In the genomic region with DNA sequence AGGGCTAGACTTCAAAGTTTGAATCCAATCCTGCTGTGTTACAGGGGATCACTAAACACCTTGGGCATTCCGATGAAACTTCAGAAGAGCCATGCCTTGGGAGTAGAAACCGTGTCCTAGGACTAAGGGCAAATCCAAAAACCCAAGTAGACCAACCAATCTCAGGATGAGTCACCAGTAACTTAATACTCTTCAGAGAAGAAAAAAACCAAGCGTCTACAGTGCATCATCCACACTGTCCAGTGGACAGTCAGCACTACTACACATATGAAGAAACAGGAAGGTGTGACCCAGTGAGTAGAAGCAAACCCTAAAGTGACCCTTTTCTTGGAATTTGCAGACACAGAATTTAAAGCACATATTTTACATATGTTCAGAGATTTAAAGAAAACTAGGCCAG, we compare ENCODE assay signal across 16 cellular contexts. TPM values are rescaled to one million over a fixed set of nuclear protein-coding genes. Genes with fewer than 3 reads are reported as not detected.
A peak's percentile ranks its signal among the peaks of the same experiment; 100 is the strongest.
DNase-seq lines count a peak whose midpoint lies in the region; ATAC-seq and TF ChIP-seq lines count a peak whose summit lies in the region.
"Had no signal": no experiment of that assay in that cellular context is flagged by ENCODE, and none has a peak within 500 bp of the region (broad histone marks: within the 10 kb centered on the region; RNA-seq: fewer than 3 reads in every experiment).

No MANE protein-coding gene starts in this region.

- no peaks in the 10 kb centered on the region for H3K9me3 Mint-ChIP-seq in natural killer cell treated with Interleukin-12 subunit alpha and Interleukin-12 subunit beta and Interleukin-15 and Interleukin-18, amount 100 ng/mL, for 72 hours
- no peaks in the 10 kb centered on the region for H3K9me3 Mint-ChIP-seq in natural killer cell
- H3K9me3 Mint-ChIP-seq in nephron progenitor cell, result no peaks in the 10 kb centered on the region
- H3K9me3 Mint-ChIP-seq: activated naive CD4-positive, alpha-beta T cell treated with anti-CD3 and anti-CD28 coated beads, Interleukin-2, amount 10 ng/mL, durations not matched to agents 7 days and 5 days had no signal

- no peaks in the 10 kb centered on the region for H3K9me3 ChIP-seq in T-helper 17 cell (ENCODE audit: control insufficient read depth, low read length, poor library complexity, severe bottlenecking)
- H3K9me3 ChIP-seq: BLaER1, HAP-1 had no signal

- H3K27ac Mint-ChIP-seq in natural killer cell treated with Interleukin-12 subunit alpha and Interleukin-12 subunit beta and Interleukin-15 and Interleukin-18, amount 100 ng/mL, for 72 hours, result peak overlapping the region; percentile 12 to 45
- H3K27ac Mint-ChIP-seq in natural killer cell (peak overlapping the region in 1 of 2 donors; percentile 15), T-helper 17 cell (no peak overlapping the region), nephron progenitor cell (no peak overlapping the region)
- H3K27ac Mint-ChIP-seq: activated naive CD4-positive, alpha-beta T cell treated with anti-CD3 and anti-CD28 coated beads, Interleukin-2, amount 10 ng/mL, durations not matched to agents 7 days and 5 days; stimulated activated naive B cell treated with anti-CD40 and anti-IgM and Interleukin-4, amounts not matched to agents 10 μg/mL and 1 μg/mL and 100 μg/mL, for 72 hours had no signal

- intact Hi-C loops in natural killer cell (cut with micrococcal nuclease), result no loop called here

- H3K27me3 Mint-ChIP-seq in natural killer cell treated with Interleukin-12 subunit alpha and Interleukin-12 subunit beta and Interleukin-15 and Interleukin-18, amount 100 ng/mL, for 72 hours, result no peaks in the 10 kb centered on the region
- H3K27me3 Mint-ChIP-seq in natural killer cell (ENCODE audit: low read depth in 2 of 2) (no peaks in the 10 kb centered on the region), T-helper 17 cell (no peaks in the 10 kb centered on the region), nephron progenitor cell (ENCODE audit: low read depth, poor library complexity) (no peaks in the 10 kb centered on the region)
- H3K27me3 Mint-ChIP-seq: activated naive CD4-positive, alpha-beta T cell treated with anti-CD3 and anti-CD28 coated beads, Interleukin-2, amount 10 ng/mL, durations not matched to agents 7 days and 5 days; effector memory CD8-positive, alpha-beta T cell; stimulated activated naive B cell treated with anti-CD40 and anti-IgM and Interleukin-4, amounts not matched to agents 10 μg/mL and 1 μg/mL and 100 μg/mL, for 72 hours had no signal

- peak; percentile 80 for ATAC-seq in natural killer cell treated with Interleukin-12 subunit alpha and Interleukin-12 subunit beta and Interleukin-15 and Interleukin-18, amount 100 ng/mL, for 72 hours
- ATAC-seq in natural killer cell (no peak), T-helper 17 cell (no peak), HG03520 (IDR thresholded peaks at IDR 0.05; ENCODE audit: unreplicated experiment) (no peak)
- ATAC-seq: effector memory CD8-positive, alpha-beta T cell; stimulated activated naive B cell treated with anti-CD40 and anti-IgM and Interleukin-4, amounts not matched to agents 10 μg/mL and 1 μg/mL and 100 μg/mL, for 72 hours had no signal

- H3K36me3 Mint-ChIP-seq in natural killer cell treated with Interleukin-12 subunit alpha and Interleukin-12 subunit beta and Interleukin-15 and Interleukin-18, amount 100 ng/mL, for 72 hours, result peaks cover 29% of the 10 kb centered on the region
- H3K36me3 Mint-ChIP-seq in natural killer cell (peaks cover 23% of the 10 kb centered on the region), T-helper 17 cell (ENCODE audit: low read depth) (peaks cover 24% of the 10 kb centered on the region), nephron progenitor cell (ENCODE audit: low read depth) (peaks cover 41% of the 10 kb centered on the region)

- H3K4me3 Mint-ChIP-seq in natural killer cell treated with Interleukin-12 subunit alpha and Interleukin-12 subunit beta and Interleukin-15 and Interleukin-18, amount 100 ng/mL, for 72 hours, result peak overlapping the region; percentile 5
- H3K4me3 Mint-ChIP-seq in natural killer cell, result no peak overlapping the region
- H3K4me3 Mint-ChIP-seq in T-helper 17 cell, result peak overlapping the region; percentile 25
- no peak overlapping the region for H3K4me3 Mint-ChIP-seq in nephron progenitor cell
- H3K4me3 Mint-ChIP-seq: activated naive CD4-positive, alpha-beta T cell treated with anti-CD3 and anti-CD28 coated beads, Interleukin-2, amount 10 ng/mL, durations not matched to agents 7 days and 5 days; effector memory CD8-positive, alpha-beta T cell; stimulated activated naive B cell treated with anti-CD40 and anti-IgM and Interleukin-4, amounts not matched to agents 10 μg/mL and 1 μg/mL and 100 μg/mL, for 72 hours had no signal

- DNase-seq in natural killer cell treated with Interleukin-12 subunit alpha and Interleukin-12 subunit beta and Interleukin-15 and Interleukin-18, amount 100 ng/mL, for 72 hours (ENCODE audit: low spot score), result no peak
- DNase-seq in natural killer cell (no peak), T-helper 17 cell (no peak), fibroblast of mammary gland (ENCODE audit: low read depth) (peak; percentile 90), DMS79 treated with DMSO at 0.1 percent for 48 hours (lab: John Stamatoyannopoulos, UW) (no peak), NCI-H146 treated with DMSO at 0.1 percent for 48 hours (lab: John Stamatoyannopoulos, UW; ENCODE audit: unreplicated experiment) (no peak), nephron progenitor cell (no peak)
- DNase-seq: activated CD4-positive, alpha-beta T cell treated with anti-CD3 and anti-CD28 coated beads, Interleukin-2, amount 50 U/mL, for 1 hour; activated naive CD4-positive, alpha-beta T cell treated with anti-CD3 and anti-CD28 coated beads, Interleukin-2, amount 10 ng/mL, durations not matched to agents 7 days and 5 days; effector memory CD8-positive, alpha-beta T cell; NCI-H748 treated with DMSO at 0.1 percent for 48 hours; stimulated activated naive B cell treated with anti-CD40 and anti-IgM and Interleukin-4, amounts not matched to agents 10 μg/mL and 1 μg/mL and 100 μg/mL, for 72 hours had no signal

- H3K4me1 Mint-ChIP-seq in natural killer cell treated with Interleukin-12 subunit alpha and Interleukin-12 subunit beta and Interleukin-15 and Interleukin-18, amount 100 ng/mL, for 72 hours (ENCODE audit: low read depth in 2 of 2), result peaks cover 27 to 29% of the 10 kb centered on the region in 2 donors
- peaks cover 6 to 14% of the 10 kb centered on the region in 2 donors for H3K4me1 Mint-ChIP-seq in natural killer cell
- peaks cover 11% of the 10 kb centered on the region for H3K4me1 Mint-ChIP-seq in T-helper 17 cell
- peaks cover 32% of the 10 kb centered on the region for H3K4me1 Mint-ChIP-seq in nephron progenitor cell
- H3K4me1 Mint-ChIP-seq: activated naive CD4-positive, alpha-beta T cell treated with anti-CD3 and anti-CD28 coated beads, Interleukin-2, amount 10 ng/mL, durations not matched to agents 7 days and 5 days had no signal

- no peak for TF ChIP-seq CTCF in natural killer cell (IDR thresholded peaks at IDR 0.05)
- peak; percentile 34 for TF ChIP-seq CTCF in fibroblast of mammary gland (conservative IDR thresholded peaks at IDR 0.05; ENCODE audit: control insufficient read depth, insufficient read depth, low read depth, low read length)
- TF ChIP-seq CTCF in nephron progenitor cell (IDR thresholded peaks at IDR 0.05), result no peak

- H3K4me3 ChIP-seq in fibroblast of mammary gland (ENCODE audit: control insufficient read depth, low read depth, low read length), result no peak overlapping the region
- H3K4me3 ChIP-seq: BLaER1, HAP-1, SK-N-MC had no signal

RNA-seq across cellular contexts. Expression of a gene that starts 39.4 kb away (rescaled TPM):
- total RNA-seq in natural killer cell treated with Interleukin-12 subunit alpha and Interleukin-12 subunit beta and Interleukin-15 and Interleukin-18, amount 100 ng/mL, for 72 hours, result 10 to 100 TPM; 30.0 to 34.3 TPM
- total RNA-seq in natural killer cell (10 to 100 TPM; 20.3 to 23.1 (median 21.3) TPM), T-helper 17 cell (10 to 100 TPM; 23.7 to 30.8 TPM)

RNA-seq across cellular contexts. Expression of a gene that starts 40.1 kb away (rescaled TPM):
- 10 to 100 TPM; 12.2 to 16.2 TPM for total RNA-seq in natural killer cell treated with Interleukin-12 subunit alpha and Interleukin-12 subunit beta and Interleukin-15 and Interleukin-18, amount 100 ng/mL, for 72 hours
- total RNA-seq in natural killer cell (10 to 100 TPM; 19.6 to 29.8 (median 28.6) TPM), T-helper 17 cell (10 to 100 TPM; 21.7 to 22.4 TPM)

Comparison
In these comparisons a context has a peak if more than half of its experiments do, and no peak if none do; other contexts are left out.
1. ATAC-seq: peak in natural killer cell treated with Interleukin-12 subunit alpha and Interleukin-12 subunit beta and Interleukin-15 and Interleukin-18, amount 100 ng/mL, for 72 hours (2 of 2); none in natural killer cell (0 of 3), T-helper 17 cell (single experiment) and HG03520 (single experiment).
2. H3K4me3 Mint-ChIP-seq: peak in natural killer cell treated with Interleukin-12 subunit alpha and Interleukin-12 subunit beta and Interleukin-15 and Interleukin-18, amount 100 ng/mL, for 72 hours (single experiment) and T-helper 17 cell (single experiment); none in natural killer cell (single experiment) and nephron progenitor cell (single experiment).
3. H3K27ac Mint-ChIP-seq: peak in natural killer cell treated with Interleukin-12 subunit alpha and Interleukin-12 subunit beta and Interleukin-15 and Interleukin-18, amount 100 ng/mL, for 72 hours (2 of 2); none in T-helper 17 cell (single experiment) and nephron progenitor cell (single experiment).